10 cellular contexts compared by ENCODE assay signal in genomic region chr4:102610007-102610406, GRCh38.
DNase-seq lines count a peak whose midpoint lies in the region; ATAC-seq and TF ChIP-seq lines count a peak whose summit lies in the region.
"Had no signal": no experiment of that assay in that cellular context is flagged by ENCODE, and none has a peak within 500 bp of the region (broad histone marks: within the 10 kb centered on the region; RNA-seq: fewer than 3 reads in every experiment).

No MANE protein-coding gene starts in this region.

- peaks cover 3% of the 10 kb centered on the region for H3K4me1 ChIP-seq in osteoblast (ENCODE audit: insufficient read depth, low read length)

- no peak overlapping the region for H2AFZ ChIP-seq in osteoblast (ENCODE audit: low read length)

- no peak overlapping the region for H3K4me3 Mint-ChIP-seq in activated CD8-positive, alpha-beta memory T cell treated with anti-CD3 and anti-CD28 coated beads, Interleukin-2, amount 10 ng/mL, durations not matched to agents 7 days and 5 days

- no peaks in the 10 kb centered on the region for H3K79me2 ChIP-seq in osteoblast (ENCODE audit: insufficient read depth, low read length)

- TF ChIP-seq CTCF in LNCAP (IDR thresholded peaks at IDR 0.05) (peak; percentile 42), astrocyte of the cerebellum (IDR thresholded peaks at IDR 0.05; ENCODE audit: low read depth, low read length, missing control alignments) (peak; percentile 56), osteoblast (IDR thresholded peaks at IDR 0.05; ENCODE audit: extremely low read depth, low read depth, low read length) (peak; percentile 52)

- in situ Hi-C loops in astrocyte of the cerebellum (cut with HindIII; ENCODE audit: low sequenced_read_pairs): no loop called here

- no peak for ATAC-seq in activated CD8-positive, alpha-beta memory T cell treated with anti-CD3 and anti-CD28 coated beads, Interleukin-2, amount 10 ng/mL, durations not matched to agents 7 days and 5 days

- no peaks in the 10 kb centered on the region for H3K9me3 Mint-ChIP-seq in activated CD8-positive, alpha-beta memory T cell treated with anti-CD3 and anti-CD28 coated beads, Interleukin-2, amount 10 ng/mL, durations not matched to agents 7 days and 5 days (ENCODE audit: low read depth)

- no peaks in the 10 kb centered on the region for H3K9me3 ChIP-seq in osteoblast (ENCODE audit: low read depth, low read length)
- H3K9me3 ChIP-seq: transverse colon had no signal

- no peaks in the 10 kb centered on the region for H3K27me3 ChIP-seq in osteoblast (ENCODE audit: insufficient read depth, low read length)
- H3K27me3 ChIP-seq: transverse colon had no signal

- H4K20me1 ChIP-seq in osteoblast (ENCODE audit: insufficient read depth, low read length): no peaks in the 10 kb centered on the region

- peak overlapping the region; percentile 33 for H3K27ac Mint-ChIP-seq in activated CD8-positive, alpha-beta memory T cell treated with anti-CD3 and anti-CD28 coated beads, Interleukin-2, amount 10 ng/mL, durations not matched to agents 7 days and 5 days

- H3K36me3 ChIP-seq in osteoblast (ENCODE audit: insufficient read depth, low read length): peaks cover 66% of the 10 kb centered on the region

- no peak for DNase-seq in activated CD8-positive, alpha-beta memory T cell treated with anti-CD3 and anti-CD28 coated beads, Interleukin-2, amount 10 ng/mL, durations not matched to agents 7 days and 5 days
- no peak for DNase-seq in activated CD8-positive, alpha-beta memory T cell treated with anti-CD3 and anti-CD28 coated beads, Interleukin-2, amount 50 U/mL, for 4 hours
- no peak for DNase-seq in astrocyte of the cerebellum (ENCODE audit: low read depth)
- DNase-seq in osteoblast (ENCODE audit: insufficient read length, low spot score, missing footprints): no peak
- no peak for DNase-seq in DMS114 treated with DMSO at 0.1 percent for 48 hours (lab: John Stamatoyannopoulos, UW; ENCODE audit: unreplicated experiment)
- no peak for DNase-seq in NCI-H526 treated with DMSO at 0.1 percent for 48 hours (lab: John Stamatoyannopoulos, UW)
- DNase-seq in H4 (ENCODE audit: low spot score): no peak
- DNase-seq: NCI-H187 had no signal

- peaks cover 88% of the 10 kb centered on the region for H3K36me3 Mint-ChIP-seq in activated CD8-positive, alpha-beta memory T cell treated with anti-CD3 and anti-CD28 coated beads, Interleukin-2, amount 10 ng/mL, durations not matched to agents 7 days and 5 days

- H3K27me3 Mint-ChIP-seq in activated CD8-positive, alpha-beta memory T cell treated with anti-CD3 and anti-CD28 coated beads, Interleukin-2, amount 10 ng/mL, durations not matched to agents 7 days and 5 days: no peaks in the 10 kb centered on the region

- CTCF ChIA-PET in activated CD8-positive, alpha-beta memory T cell treated with anti-CD3 and anti-CD28 coated beads, Interleukin-2, amount 10 ng/mL, durations not matched to agents 7 days and 5 days (lab: Charles Lee): interaction anchor here (0.8 to 3.6 kb wide), 7 partner anchors 11 to 110 kb away, joined by 3 to 21 read pairs (median 4); no protein-coding TSS in a partner anchor

- peaks cover 85% of the 10 kb centered on the region for H3K4me1 Mint-ChIP-seq in activated CD8-positive, alpha-beta memory T cell treated with anti-CD3 and anti-CD28 coated beads, Interleukin-2, amount 10 ng/mL, durations not matched to agents 7 days and 5 days

- H3K4me2 ChIP-seq in osteoblast (ENCODE audit: insufficient read depth, low read length): no peak overlapping the region

- no peak overlapping the region for H3K4me3 ChIP-seq in astrocyte of the cerebellum (ENCODE audit: low read depth, low read length)
- no peak overlapping the region for H3K4me3 ChIP-seq in osteoblast (ENCODE audit: insufficient read depth, low read length)
- H3K4me3 ChIP-seq: transverse colon had no signal

- no peak overlapping the region for H3K27ac ChIP-seq in osteoblast (ENCODE audit: low read depth, low read length)
- H3K27ac ChIP-seq: transverse colon had no signal
